Comparison of ENCODE assay signal across 23 cellular contexts in genomic region chr17:43986225-43986981, GRCh38. TPM values are rescaled to one million over a fixed set of nuclear protein-coding genes. Genes with fewer than 3 reads are reported as not detected.
DNase-seq lines count a peak whose midpoint lies in the region; ATAC-seq and TF ChIP-seq lines count a peak whose summit lies in the region.
"Had no signal": no experiment of that assay in that cellular context is flagged by ENCODE, and none has a peak within 500 bp of the region (broad histone marks: within the 10 kb centered on the region; RNA-seq: fewer than 3 reads in every experiment).

No MANE protein-coding gene starts in this region.

- H3K27ac ChIP-seq in thyroid gland: peak overlapping the region; percentile 95 to 99 (median 97)
- H3K27ac ChIP-seq: BLaER1, RWPE1, SJSA1 had no signal

- peak; percentile 53 for ATAC-seq in activated CD8-positive, alpha-beta memory T cell treated with anti-CD3 and anti-CD28 coated beads, Interleukin-2, amount 10 ng/mL, durations not matched to agents 7 days and 5 days
- ATAC-seq in GM21825 (IDR thresholded peaks at IDR 0.05; ENCODE audit: unreplicated experiment): no peak
- ATAC-seq: CD8-positive, alpha-beta T cell had no signal

- H3K9me3 Mint-ChIP-seq in activated CD8-positive, alpha-beta memory T cell treated with anti-CD3 and anti-CD28 coated beads, Interleukin-2, amount 10 ng/mL, durations not matched to agents 7 days and 5 days (ENCODE audit: low read depth): no peaks in the 10 kb centered on the region
- H3K9me3 Mint-ChIP-seq in chondrocyte (ENCODE audit: low read depth): no peaks in the 10 kb centered on the region
- H3K9me3 Mint-ChIP-seq: CD8-positive, alpha-beta T cell had no signal

- peak; percentile 55 for DNase-seq in activated CD8-positive, alpha-beta memory T cell treated with anti-CD3 and anti-CD28 coated beads, Interleukin-2, amount 10 ng/mL, durations not matched to agents 7 days and 5 days
- no peak for DNase-seq in activated CD8-positive, alpha-beta memory T cell treated with anti-CD3 and anti-CD28 coated beads, Interleukin-2, amount 50 U/mL, for 4 hours
- DNase-seq in chondrocyte (ENCODE audit: low spot score) (peak; percentile 28), myocyte (ENCODE audit: low read depth) (peak; percentile 40), thyroid gland (no peak), GM13977 (ENCODE audit: low spot score) (no peak), GM20000 (ENCODE audit: low spot score) (no peak)
- DNase-seq: 8988T; CD8-positive, alpha-beta T cell; DMS79; GOT3; KG1; NCI-H1048; NCI-H1436 treated with DMSO at 0.1 percent for 48 hours; NCI-H2029 treated with DMSO at 0.1 percent for 48 hours; NCI-H2171 treated with DMSO at 0.1 percent for 48 hours; NCI-H446 treated with DMSO at 0.1 percent for 48 hours; NCI-H774 had no signal

- no peak overlapping the region for H3K4me3 Mint-ChIP-seq in activated CD8-positive, alpha-beta memory T cell treated with anti-CD3 and anti-CD28 coated beads, Interleukin-2, amount 10 ng/mL, durations not matched to agents 7 days and 5 days
- H3K4me3 Mint-ChIP-seq in chondrocyte (ENCODE audit: unreplicated experiment): no peak overlapping the region
- H3K4me3 Mint-ChIP-seq: CD8-positive, alpha-beta T cell had no signal

- no peaks in the 10 kb centered on the region for H3K36me3 ChIP-seq in thyroid gland
- H3K36me3 ChIP-seq: BLaER1, SJSA1 had no signal

- no peak for TF ChIP-seq POLR2A in thyroid gland (IDR thresholded peaks at IDR 0.05)

- no peaks in the 10 kb centered on the region for H3K27me3 ChIP-seq in thyroid gland

- no peak overlapping the region for H3K4me3 ChIP-seq in thyroid gland (replicated peaks in 1 of 3)
- H3K4me3 ChIP-seq: BLaER1, SJSA1 had no signal

- in situ Hi-C loops in GM13977 (cut with MboI; ENCODE audit: low pct_unique_long_range_greater_than_20kb, low sequenced_read_pairs, unreplicated experiment): no loop called here

- peaks cover 22 to 36% of the 10 kb centered on the region in 2 donors for H3K4me1 ChIP-seq in thyroid gland

- TF ChIP-seq CTCF in chondrocyte (IDR thresholded peaks at IDR 0.05) (no peak), thyroid gland (IDR thresholded peaks at IDR 0.05) (no peak), GM13977 (IDR thresholded peaks at IDR 0.05; ENCODE audit: extremely low read depth, insufficient read depth, missing control alignments) (no peak), GM20000 (IDR thresholded peaks at IDR 0.05; ENCODE audit: extremely low read depth, missing control alignments) (no peak)

- intact Hi-C loops in thyroid gland (cut with DNase I): no loop called here

- H3K9me3 ChIP-seq in thyroid gland: no peaks in the 10 kb centered on the region
- H3K9me3 ChIP-seq: BLaER1, SJSA1 had no signal

- CTCF ChIA-PET in activated CD8-positive, alpha-beta memory T cell treated with anti-CD3 and anti-CD28 coated beads, Interleukin-2, amount 10 ng/mL, durations not matched to agents 7 days and 5 days (lab: Charles Lee): interaction anchor here (1.4 to 2.9 kb wide), 3 partner anchors 7 to 42 kb away, joined by 5 to 11 read pairs (median 7); no protein-coding TSS in a partner anchor

- 90 to 93% methylated on average over 7 of the region's 7 CpGs for WGBS in thyroid gland, 2 donors

- H3K4me1 Mint-ChIP-seq in activated CD8-positive, alpha-beta memory T cell treated with anti-CD3 and anti-CD28 coated beads, Interleukin-2, amount 10 ng/mL, durations not matched to agents 7 days and 5 days: peaks cover 15% of the 10 kb centered on the region
- no peaks in the 10 kb centered on the region for H3K4me1 Mint-ChIP-seq in chondrocyte (ENCODE audit: low read depth)

- H3K27me3 Mint-ChIP-seq in activated CD8-positive, alpha-beta memory T cell treated with anti-CD3 and anti-CD28 coated beads, Interleukin-2, amount 10 ng/mL, durations not matched to agents 7 days and 5 days: peaks cover 57% of the 10 kb centered on the region
- H3K27me3 Mint-ChIP-seq in chondrocyte (ENCODE audit: low read depth): peaks cover 27% of the 10 kb centered on the region

- H3K36me3 Mint-ChIP-seq in activated CD8-positive, alpha-beta memory T cell treated with anti-CD3 and anti-CD28 coated beads, Interleukin-2, amount 10 ng/mL, durations not matched to agents 7 days and 5 days: no peaks in the 10 kb centered on the region
- no peaks in the 10 kb centered on the region for H3K36me3 Mint-ChIP-seq in chondrocyte (ENCODE audit: low read depth)
- H3K36me3 Mint-ChIP-seq: CD8-positive, alpha-beta T cell had no signal

- no peak overlapping the region for H3K27ac Mint-ChIP-seq in activated CD8-positive, alpha-beta memory T cell treated with anti-CD3 and anti-CD28 coated beads, Interleukin-2, amount 10 ng/mL, durations not matched to agents 7 days and 5 days
- H3K27ac Mint-ChIP-seq in chondrocyte (ENCODE audit: unreplicated experiment): no peak overlapping the region
- H3K27ac Mint-ChIP-seq: CD8-positive, alpha-beta T cell had no signal

RNA-seq across cellular contexts. Expression of gene NAGS, which starts 18.0 kb away (rescaled TPM):
- under 1 TPM; 0.33 to 0.76 TPM for total RNA-seq in activated CD8-positive, alpha-beta memory T cell treated with anti-CD3 and anti-CD28 coated beads, Interleukin-2, amount 10 ng/mL, durations not matched to agents 7 days and 5 days
- 0.40 to 0.51 TPM (median 0.41 TPM) in 3 replicates for total RNA-seq in chondrocyte
- total RNA-seq in myocyte: 0.10 and 0.40 TPM in 2 replicates
- polyA plus RNA-seq in myocyte (2012): 0.84 TPM
- 10 to 100 TPM; 11.9 to 19.2 (median 14.5) TPM for total RNA-seq in thyroid gland

RNA-seq across cellular contexts. Expression of gene TMEM101, which starts 28.4 kb away (rescaled TPM):
- total RNA-seq in activated CD8-positive, alpha-beta memory T cell treated with anti-CD3 and anti-CD28 coated beads, Interleukin-2, amount 10 ng/mL, durations not matched to agents 7 days and 5 days: 10 to 100 TPM; 28.9 to 29.3 TPM
- total RNA-seq in chondrocyte (14.1 to 20.4 TPM (median 19.0 TPM) in 3 replicates), myocyte (36.8 and 40.6 TPM in 2 replicates), thyroid gland (10 to 100 TPM; 33.6 to 56.9 (median 45.0) TPM)
- polyA plus RNA-seq in myocyte (2012): 27.1 TPM

RNA-seq across cellular contexts. Expression of gene PYY, which starts 32.7 kb away (rescaled TPM):
- total RNA-seq in activated CD8-positive, alpha-beta memory T cell treated with anti-CD3 and anti-CD28 coated beads, Interleukin-2, amount 10 ng/mL, durations not matched to agents 7 days and 5 days: not detected
- total RNA-seq in chondrocyte (not detected in 3 replicates), myocyte (0.19 TPM in 1 of 2 replicates, not detected in the other), thyroid gland (1 to 10 TPM in 1 of 4 donors, not detected in 3; 2.2 TPM)
- not detected for polyA plus RNA-seq in myocyte (2012)
- total RNA-seq: CD8-positive, alpha-beta T cell; M059J; SJSA1 had no signal

RNA-seq across cellular contexts. Expression of gene PPY, which starts 44.1 kb away (rescaled TPM):
- not detected for total RNA-seq in activated CD8-positive, alpha-beta memory T cell treated with anti-CD3 and anti-CD28 coated beads, Interleukin-2, amount 10 ng/mL, durations not matched to agents 7 days and 5 days
- total RNA-seq in chondrocyte (not detected in 3 replicates), myocyte (not detected in 2 replicates), thyroid gland (not detected)
- polyA plus RNA-seq in myocyte (2012): not detected
- total RNA-seq: CD8-positive, alpha-beta T cell; M059J; SJSA1 had no signal

Comparison
In these comparisons a context has a peak if more than half of its experiments do, and no peak if none do; other contexts are left out.
1. DNase-seq: peak in activated CD8-positive, alpha-beta memory T cell treated with anti-CD3 and anti-CD28 coated beads, Interleukin-2, amount 10 ng/mL, durations not matched to agents 7 days and 5 days (single experiment), chondrocyte (single experiment) and myocyte (single experiment); none in activated CD8-positive, alpha-beta memory T cell treated with anti-CD3 and anti-CD28 coated beads, Interleukin-2, amount 50 U/mL, for 4 hours (single experiment), thyroid gland (0 of 2), GM13977 (single experiment) and GM20000 (single experiment).